ENCODE assay signal across 8 cellular contexts in genomic region chr4:25160714-25161598, GRCh38. TPM values are rescaled to one million over a fixed set of nuclear protein-coding genes. Genes with fewer than 3 reads are reported as not detected.
DNase-seq lines count a peak whose midpoint lies in the region; ATAC-seq and TF ChIP-seq lines count a peak whose summit lies in the region.

No MANE protein-coding gene starts in this region.

- H3K4me2 ChIP-seq in DND-41 (ENCODE audit: insufficient read depth, low read length), result peak overlapping the region; percentile 81

- POLR2A ChIA-PET in activated CD4-positive, alpha-beta memory T cell treated with anti-CD3 and anti-CD28 coated beads for 36 hours (lab: Charles Lee), result interaction anchor here (0.5 to 4.8 kb wide), 5 partner anchors 73 to 577 kb away, joined by 3 to 56 read pairs (median 8); partner anchors contain the start of genes ANAPC4, DHX15, PI4K2B and ZCCHC4

- peak overlapping the region; percentile 81 for H2AFZ ChIP-seq in DND-41 (ENCODE audit: low read depth, low read length)

- intact Hi-C loops in activated CD4-positive, alpha-beta memory T cell treated with anti-CD3 and anti-CD28 coated beads for 36 hours (cut with micrococcal nuclease), result loop anchor here (1.0 to 2.0 kb wide), 7 partner anchors 18 to 577 kb away; partner anchors contain the start of genes ANAPC4, DHX15, PI4K2B and ZCCHC4

- H3K4me3 ChIP-seq in DND-41 (ENCODE audit: low read depth in 1 of 2, low read length in 2 of 2), result peak overlapping the region; percentile 71 to 87
- peak overlapping the region; percentile 72 for H3K4me3 ChIP-seq in HUES6 (ENCODE audit: low read depth, low read length)
- peak overlapping the region; percentile 97 for H3K4me3 ChIP-seq in rectal smooth muscle tissue (ENCODE audit: low read length)

- no peak for TF ChIP-seq CTCF in DND-41 (IDR thresholded peaks at IDR 0.05; ENCODE audit: borderline replicate concordance, extremely low read depth, low read length, poor library complexity, severe bottlenecking)

- DNase-seq in DND-41 (no peak), globus pallidus (ENCODE audit: low spot score) (peak; percentile 16), NCI-H2171 (lab: John Stamatoyannopoulos, UW) (no peak)
- DNase-seq in activated CD4-positive, alpha-beta memory T cell treated with anti-CD3 and anti-CD28 coated beads for 36 hours, result no peak
- DNase-seq in activated CD8-positive, alpha-beta memory T cell treated with anti-CD3 and anti-CD28 coated beads, Interleukin-2, amount 50 U/mL, for 4 hours, result no peak

- CTCF ChIA-PET in activated CD4-positive, alpha-beta memory T cell treated with anti-CD3 and anti-CD28 coated beads for 36 hours (lab: Charles Lee), result interaction anchor here (0.6 to 4.9 kb wide), 7 partner anchors 16 to 207 kb away, joined by 3 to 49 read pairs (median 13); partner anchors contain the start of genes PI4K2B and ZCCHC4

- H3K36me3 Mint-ChIP-seq in activated CD4-positive, alpha-beta memory T cell treated with anti-CD3 and anti-CD28 coated beads for 36 hours, result peaks cover 15% of the 10 kb centered on the region

- H3K4me1 ChIP-seq in DND-41 (ENCODE audit: insufficient read depth, low read length) (peaks cover 38% of the 10 kb centered on the region), HUES6 (ENCODE audit: control insufficient read depth, insufficient read depth, low read length) (peaks cover 7% of the 10 kb centered on the region; the same call in 1 of the 2 replicates), rectal smooth muscle tissue (ENCODE audit: control insufficient read depth, insufficient read depth, low read length) (peaks cover 7% of the 10 kb centered on the region)

- H3K27ac ChIP-seq in DND-41 (ENCODE audit: low read length) (peak overlapping the region; percentile 95), HUES6 (ENCODE audit: low read depth, low read length) (no peak overlapping the region), rectal smooth muscle tissue (ENCODE audit: low read depth, low read length) (peak overlapping the region; percentile 97)

- no peaks in the 10 kb centered on the region for H3K9me3 Mint-ChIP-seq in activated CD4-positive, alpha-beta memory T cell treated with anti-CD3 and anti-CD28 coated beads for 36 hours

- peaks cover 1% of the 10 kb centered on the region for H3K27me3 Mint-ChIP-seq in activated CD4-positive, alpha-beta memory T cell treated with anti-CD3 and anti-CD28 coated beads for 36 hours

- no peaks in the 10 kb centered on the region for H4K20me1 ChIP-seq in DND-41 (ENCODE audit: insufficient read depth, low read length)

- H3K9me3 ChIP-seq in DND-41 (ENCODE audit: insufficient read depth, low read length, severe bottlenecking) (no peaks in the 10 kb centered on the region), HUES6 (ENCODE audit: control insufficient read depth, insufficient read depth, low read depth, low read length) (no peaks in the 10 kb centered on the region)

- H3K4me3 Mint-ChIP-seq in activated CD4-positive, alpha-beta memory T cell treated with anti-CD3 and anti-CD28 coated beads for 36 hours, result peak overlapping the region; percentile 90

- H3K4me1 Mint-ChIP-seq in activated CD4-positive, alpha-beta memory T cell treated with anti-CD3 and anti-CD28 coated beads for 36 hours (ENCODE audit: low read depth), result peaks cover 39% of the 10 kb centered on the region

- H3K27me3 ChIP-seq in DND-41 (ENCODE audit: insufficient read depth, low read length, poor library complexity), result no peaks in the 10 kb centered on the region
- H3K27me3 ChIP-seq in HUES6 (ENCODE audit: control insufficient read depth, insufficient read depth, low read length), result no peaks in the 10 kb centered on the region
- no peaks in the 10 kb centered on the region for H3K27me3 ChIP-seq in rectal smooth muscle tissue (ENCODE audit: control insufficient read depth, insufficient read depth, low read length)

- peaks cover 52% of the 10 kb centered on the region for H3K79me2 ChIP-seq in DND-41 (ENCODE audit: insufficient read depth, low read length)

- ATAC-seq in DND-41 (ENCODE audit: insufficient read depth, low read depth), result peak; percentile 52
- ATAC-seq in GM19467 (IDR thresholded peaks at IDR 0.05; ENCODE audit: unreplicated experiment), result peak; percentile 21

- H3K9ac ChIP-seq in DND-41 (ENCODE audit: low read depth, low read length) (peak overlapping the region; percentile 86), HUES6 (ENCODE audit: low read length) (peak overlapping the region; percentile 84), rectal smooth muscle tissue (ENCODE audit: low read length) (peak overlapping the region; percentile 34)

- H3K36me3 ChIP-seq in DND-41 (ENCODE audit: insufficient read depth, low read length) (peaks cover 17% of the 10 kb centered on the region), HUES6 (ENCODE audit: control insufficient read depth, insufficient read depth, low read length) (no peaks in the 10 kb centered on the region; the same call in 1 of the 2 replicates), rectal smooth muscle tissue (ENCODE audit: control insufficient read depth, insufficient read depth, low read length) (no peaks in the 10 kb centered on the region)

- H3K27ac Mint-ChIP-seq in activated CD4-positive, alpha-beta memory T cell treated with anti-CD3 and anti-CD28 coated beads for 36 hours, result peak overlapping the region; percentile 99

RNA-seq across cellular contexts. Expression of gene SEPSECS, which starts 0.7 kb away (rescaled TPM):
- total RNA-seq in activated CD4-positive, alpha-beta memory T cell treated with anti-CD3 and anti-CD28 coated beads for 36 hours, result 10 to 100 TPM; 12.8 to 13.3 TPM

Comparison
In these comparisons a context has a peak if more than half of its experiments do, and no peak if none do; other contexts are left out.
1. H3K9ac ChIP-seq: peak in every context shown above with its lines; median percentile 86 in DND-41; 84 in HUES6; 34 in rectal smooth muscle tissue.